24 cellular contexts compared by ENCODE assay signal in genomic region chr14:73392329-73393257, GRCh38.
A peak's percentile ranks its signal among the peaks of the same experiment; 100 is the strongest.
DNase-seq lines count a peak whose midpoint lies in the region; ATAC-seq, FAIRE-seq and TF ChIP-seq lines count a peak whose summit lies in the region.
"Had no signal": no experiment of that assay in that cellular context is flagged by ENCODE, and none has a peak within 500 bp of the region (broad histone marks: within the 10 kb centered on the region; RNA-seq: fewer than 3 reads in every experiment).

No MANE protein-coding gene starts in this region.

- H3K4me3 ChIP-seq in DOHH2 (ENCODE audit: low read length): no peak overlapping the region
- H3K4me3 ChIP-seq: tibial artery had no signal

- H3K4me2 ChIP-seq in DOHH2 (ENCODE audit: low read length): peak overlapping the region; percentile 41

- no peaks in the 10 kb centered on the region for H4K20me1 ChIP-seq in DOHH2 (ENCODE audit: control insufficient read depth, insufficient read depth, low read depth, low read length)

- no peaks in the 10 kb centered on the region for H3K9me3 Mint-ChIP-seq in activated T-cell treated with anti-CD3 and anti-CD28 coated beads, Interleukin-2, amount 50 U/mL, for 24 hours
- H3K9me3 Mint-ChIP-seq in central memory CD8-positive, alpha-beta T cell: no peaks in the 10 kb centered on the region
- H3K9me3 Mint-ChIP-seq: mesothelial cell of epicardium; naive thymus-derived CD8-positive, alpha-beta T cell; stimulated activated naive CD8-positive, alpha-beta T cell treated with anti-CD3 and anti-CD28 coated beads, Interleukin-15, Interleukin-2, amounts not matched to agents 100 ng/mL and 50 ng/mL, for 24 hours had no signal

- peak; percentile 88 for FAIRE-seq in GM19239 (lab: Jason Lieb, UNC)
- FAIRE-seq: endometrium had no signal

- no peak for ATAC-seq in central memory CD8-positive, alpha-beta T cell (replicated peaks; ENCODE audit: extremely low read depth, poor library complexity, severe bottlenecking)
- ATAC-seq in esophagus mucosa (no peak), GM21723 (IDR thresholded peaks at IDR 0.05; ENCODE audit: unreplicated experiment) (no peak)
- ATAC-seq: naive thymus-derived CD8-positive, alpha-beta T cell had no signal

- no peak for DNase-seq in activated T-cell treated with anti-CD3 and anti-CD28 coated beads, Interleukin-2, amount 50 U/mL, for 24 hours
- DNase-seq in activated T-cell treated with anti-CD3 and anti-CD28 coated beads, Interleukin-2, amount 50 U/mL, for 48 hours: no peak
- DNase-seq in GM19239 (ENCODE audit: insufficient read length, low spot score) (no peak), head of caudate nucleus (no peak)
- DNase-seq in central memory CD8-positive, alpha-beta T cell (ENCODE audit: low spot score in 2 of 2): no peak
- DNase-seq: activated CD8-positive, alpha-beta memory T cell treated with anti-CD3 and anti-CD28 coated beads, Interleukin-2, amount 50 U/mL, for 4 hours; aorta; C1 segment of cervical spinal cord; caudate nucleus; dermis blood vessel endothelial cell; islet precursor cell; naive thymus-derived CD8-positive, alpha-beta T cell; NCI-H2227 treated with DMSO at 0.1 percent for 48 hours; retina; SHP77; stimulated activated CD4-positive, alpha-beta T cell treated with anti-CD3 and anti-CD28 coated beads, Interleukin-2, amount 100 ng/mL, for 48 hours; T1000; tibial artery had no signal

- H3K4me1 Mint-ChIP-seq in activated T-cell treated with anti-CD3 and anti-CD28 coated beads, Interleukin-2, amount 50 U/mL, for 24 hours (ENCODE audit: low read depth): peaks cover 18% of the 10 kb centered on the region
- peaks cover 18% of the 10 kb centered on the region for H3K4me1 Mint-ChIP-seq in central memory CD8-positive, alpha-beta T cell

- H3K4me1 ChIP-seq in DOHH2 (ENCODE audit: control insufficient read depth, low read length): peaks cover 90% of the 10 kb centered on the region
- H3K4me1 ChIP-seq: tibial artery had no signal

- intact Hi-C loops in head of caudate nucleus (cut with DNase I): no loop called here

- no peaks in the 10 kb centered on the region for H3K27me3 ChIP-seq in DOHH2 (ENCODE audit: control insufficient read depth, low read length)
- H3K27me3 ChIP-seq: tibial artery had no signal

- H3K36me3 Mint-ChIP-seq in activated T-cell treated with anti-CD3 and anti-CD28 coated beads, Interleukin-2, amount 50 U/mL, for 24 hours (ENCODE audit: low read depth): peaks cover 6% of the 10 kb centered on the region
- no peaks in the 10 kb centered on the region for H3K36me3 Mint-ChIP-seq in central memory CD8-positive, alpha-beta T cell (ENCODE audit: insufficient read depth)

- H3K79me2 ChIP-seq in DOHH2 (ENCODE audit: control insufficient read depth, low read length): peaks cover 43% of the 10 kb centered on the region

- TF ChIP-seq CTCF in DOHH2 (IDR thresholded peaks at IDR 0.05; ENCODE audit: low read depth, low read length, poor library complexity, severe bottlenecking): no peak

- H3K27ac Mint-ChIP-seq in activated T-cell treated with anti-CD3 and anti-CD28 coated beads, Interleukin-2, amount 50 U/mL, for 24 hours: peak overlapping the region; percentile 31
- H3K27ac Mint-ChIP-seq in central memory CD8-positive, alpha-beta T cell (ENCODE audit: low read depth): peak overlapping the region; percentile 1
- H3K27ac Mint-ChIP-seq: mesothelial cell of epicardium; stimulated activated naive CD8-positive, alpha-beta T cell treated with anti-CD3 and anti-CD28 coated beads, Interleukin-15, Interleukin-2, amounts not matched to agents 100 ng/mL and 50 ng/mL, for 24 hours had no signal

- no peak overlapping the region for H3K4me3 Mint-ChIP-seq in activated T-cell treated with anti-CD3 and anti-CD28 coated beads, Interleukin-2, amount 50 U/mL, for 24 hours
- no peak overlapping the region for H3K4me3 Mint-ChIP-seq in central memory CD8-positive, alpha-beta T cell
- H3K4me3 Mint-ChIP-seq: mesothelial cell of epicardium; naive thymus-derived CD8-positive, alpha-beta T cell; stimulated activated naive CD8-positive, alpha-beta T cell treated with anti-CD3 and anti-CD28 coated beads, Interleukin-15, Interleukin-2, amounts not matched to agents 100 ng/mL and 50 ng/mL, for 24 hours had no signal

- peak overlapping the region; percentile 2; the same call in 1 of the 2 replicates for H3K27ac ChIP-seq in DOHH2 (ENCODE audit: low read depth, low read length)
- H3K27ac ChIP-seq: tibial artery had no signal

- H3K36me3 ChIP-seq in DOHH2 (ENCODE audit: control insufficient read depth, low read length): peaks cover 17% of the 10 kb centered on the region
- H3K36me3 ChIP-seq: tibial artery had no signal

- no peaks in the 10 kb centered on the region for H3K9me2 ChIP-seq in DOHH2 (replicated peaks; ENCODE audit: control insufficient read depth, low read length)

- H3K27me3 Mint-ChIP-seq in activated T-cell treated with anti-CD3 and anti-CD28 coated beads, Interleukin-2, amount 50 U/mL, for 24 hours: no peaks in the 10 kb centered on the region
- H3K27me3 Mint-ChIP-seq in central memory CD8-positive, alpha-beta T cell: no peaks in the 10 kb centered on the region
- H3K27me3 Mint-ChIP-seq: naive thymus-derived CD8-positive, alpha-beta T cell; stimulated activated naive CD8-positive, alpha-beta T cell treated with anti-CD3 and anti-CD28 coated beads, Interleukin-15, Interleukin-2, amounts not matched to agents 100 ng/mL and 50 ng/mL, for 24 hours had no signal

- peaks cover 32% of the 10 kb centered on the region for H3F3A ChIP-seq in DOHH2 (ENCODE audit: control insufficient read depth, insufficient read depth)

- no peaks in the 10 kb centered on the region for H3K9me3 ChIP-seq in DOHH2 (ENCODE audit: control insufficient read depth, insufficient read depth, low read length)
- H3K9me3 ChIP-seq: tibial artery had no signal
